23 cellular contexts compared by ENCODE assay signal in the genomic region with DNA sequence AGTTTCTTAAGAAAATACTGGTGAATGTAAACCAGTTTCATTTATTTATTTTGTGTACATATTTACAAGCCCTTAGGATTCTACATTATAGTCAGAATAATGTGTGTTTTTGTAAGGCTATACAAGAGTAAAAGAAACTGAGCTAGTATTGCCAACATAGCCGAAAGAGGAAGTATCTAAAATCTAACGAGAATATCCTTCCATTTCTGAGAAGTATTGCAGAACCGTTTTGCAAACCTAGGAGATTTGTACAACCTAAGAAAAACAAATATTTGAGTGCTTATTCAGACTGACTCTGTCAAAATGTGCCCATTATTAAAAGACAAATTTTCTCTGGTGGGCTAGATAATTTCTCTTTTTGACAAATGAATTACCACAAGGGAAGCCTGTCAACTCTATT.
DNase-seq lines count a peak whose midpoint lies in the region; ATAC-seq and TF ChIP-seq lines count a peak whose summit lies in the region.
"Had no signal": no experiment of that assay in that cellular context is flagged by ENCODE, and none has a peak within 500 bp of the region (broad histone marks: within the 10 kb centered on the region; RNA-seq: fewer than 3 reads in every experiment).

No MANE protein-coding gene starts in this region.

- H3K4ac ChIP-seq in mesenchymal stem cell (ENCODE audit: low read depth in 1 of 2, low read length in 2 of 2): no peak overlapping the region

- no peak for TF ChIP-seq CTCF in fibroblast of the aortic adventitia (IDR thresholded peaks at IDR 0.05; ENCODE audit: insufficient read depth, low read length)
- no peak for TF ChIP-seq CTCF in colonic mucosa (IDR thresholded peaks at IDR 0.05)

- H3K9ac ChIP-seq in mesenchymal stem cell (ENCODE audit: low read length) (no peak overlapping the region), colonic mucosa (ENCODE audit: low read depth in 2 of 2, low read length in 2 of 2) (no peak overlapping the region)

- H4K91ac ChIP-seq in mesenchymal stem cell (ENCODE audit: low read length): no peak overlapping the region

- no peak overlapping the region for H2BK120ac ChIP-seq in mesenchymal stem cell (ENCODE audit: low read depth, low read length)

- H2BK5ac ChIP-seq in mesenchymal stem cell (ENCODE audit: low read depth, low read length, poor library complexity, severe bottlenecking): no peak overlapping the region

- no peak overlapping the region for H2AFZ ChIP-seq in ACC112 (ENCODE audit: low read length, unreplicated experiment)
- no peak overlapping the region for H2AFZ ChIP-seq in mesenchymal stem cell (ENCODE audit: low read depth, low read length)

- H3K23ac ChIP-seq in mesenchymal stem cell (ENCODE audit: low read length in 2 of 2): no peak overlapping the region

- no peak overlapping the region for H3K27ac ChIP-seq in ACC112 (ENCODE audit: low read depth, low read length)
- no peak overlapping the region for H3K27ac ChIP-seq in mesenchymal stem cell (ENCODE audit: low read length, poor library complexity, severe bottlenecking)
- H3K27ac ChIP-seq in colonic mucosa: no peak overlapping the region
- H3K27ac ChIP-seq: ovary, transverse colon, VCaP had no signal

- no peaks in the 10 kb centered on the region for H3K9me3 ChIP-seq in mesenchymal stem cell (ENCODE audit: control insufficient read depth, low read length)
- H3K9me3 ChIP-seq in colonic mucosa: no peaks in the 10 kb centered on the region
- H3K9me3 ChIP-seq: ovary, transverse colon had no signal

- H3K18ac ChIP-seq in mesenchymal stem cell (ENCODE audit: low read depth in 1 of 2, low read length in 2 of 2): no peak overlapping the region

- no peak overlapping the region for H2BK12ac ChIP-seq in mesenchymal stem cell (ENCODE audit: low read length in 2 of 2)

- WGBS in mesenchymal stem cell: 88% methylated on average over 2 of the region's 3 CpGs

- H4K8ac ChIP-seq in mesenchymal stem cell (ENCODE audit: low read length): no peak overlapping the region

- DNase-seq in MV-4-11 (lab: John Stamatoyannopoulos, UW): peak; percentile 93
- DNase-seq in SKM-1 (lab: John Stamatoyannopoulos, UW; ENCODE audit: unreplicated experiment): peak; percentile 58
- peak; percentile 3 for DNase-seq in fibroblast of the aortic adventitia (ENCODE audit: low read depth)
- DNase-seq in hepatic stellate cell (ENCODE audit: low spot score): no peak
- DNase-seq in mesenchymal stem cell: no peak
- DNase-seq in colonic mucosa: no peak
- DNase-seq: 8988T; activated CD4-positive, alpha-beta T cell treated with anti-CD3 and anti-CD28 coated beads, Interleukin-2, amount 10 ng/mL, durations not matched to agents 7 days and 5 days; activated gamma-delta T cell; endodermal cell; glutamatergic neuron; midbrain; natural killer cell; NCI-H1694 treated with DMSO at 0.1 percent for 48 hours; NCI-H526 treated with DMSO at 0.1 percent for 48 hours; ovary; right cardiac atrium; Right ventricle myocardium superior; transverse colon had no signal

- no peak overlapping the region for H2AK5ac ChIP-seq in mesenchymal stem cell (ENCODE audit: low read length, severe bottlenecking)

- no peak overlapping the region for H3K14ac ChIP-seq in mesenchymal stem cell (ENCODE audit: low read length in 2 of 2)

- H2BK15ac ChIP-seq in mesenchymal stem cell (ENCODE audit: low read depth, poor library complexity, severe bottlenecking): no peak overlapping the region

- no peaks in the 10 kb centered on the region for H3K27me3 ChIP-seq in ACC112 (ENCODE audit: insufficient read depth, low read length)
- no peaks in the 10 kb centered on the region for H3K27me3 ChIP-seq in mesenchymal stem cell (ENCODE audit: control insufficient read depth in 1 of 2, insufficient read depth in 1 of 2, low read length in 2 of 2)
- H3K27me3 ChIP-seq in colonic mucosa: no peaks in the 10 kb centered on the region
- H3K27me3 ChIP-seq: ovary, transverse colon had no signal

- H3K36me3 ChIP-seq in ACC112 (ENCODE audit: insufficient read depth, low read length) (no peaks in the 10 kb centered on the region), mesenchymal stem cell (ENCODE audit: control insufficient read depth in 1 of 2, insufficient read depth in 2 of 2, low read depth in 1 of 2, low read length in 2 of 2) (no peaks in the 10 kb centered on the region), colonic mucosa (no peaks in the 10 kb centered on the region)
- H3K36me3 ChIP-seq: ovary, transverse colon had no signal

- intact Hi-C loops in colonic mucosa (cut with DNase I): no loop called here

- no peaks in the 10 kb centered on the region for H3K4me1 ChIP-seq in ACC112 (ENCODE audit: control insufficient read depth, insufficient read depth, low read length, unreplicated experiment)
- no peaks in the 10 kb centered on the region for H3K4me1 ChIP-seq in mesenchymal stem cell (ENCODE audit: control insufficient read depth, insufficient read depth, low read depth, low read length)
- H3K4me1 ChIP-seq in colonic mucosa: no peaks in the 10 kb centered on the region
- H3K4me1 ChIP-seq: transverse colon had no signal

- H3K4me3 ChIP-seq in ACC112 (ENCODE audit: low read depth, low read length) (0 out of 2 replicates have a peak overlapping the region, but pooled peaks have one; percentile 1), fibroblast of the aortic adventitia (ENCODE audit: low read depth, low read length) (no peak overlapping the region), mesenchymal stem cell (ENCODE audit: insufficient read depth in 1 of 2, low read depth in 1 of 2, low read length in 2 of 2) (no peak overlapping the region), colonic mucosa (no peak overlapping the region)
- H3K4me3 ChIP-seq: ovary, transverse colon had no signal

- no peak for ATAC-seq in HG03108 (IDR thresholded peaks at IDR 0.05; ENCODE audit: unreplicated experiment)
- ATAC-seq: left lobe of liver, natural killer cell, right cardiac atrium had no signal

- H3K79me1 ChIP-seq in mesenchymal stem cell (replicated peaks; ENCODE audit: low read length, poor library complexity, severe bottlenecking): no peaks in the 10 kb centered on the region

- H3K4me2 ChIP-seq in mesenchymal stem cell (ENCODE audit: low read length, poor library complexity, severe bottlenecking): no peak overlapping the region

- no peaks in the 10 kb centered on the region for H3K79me2 ChIP-seq in ACC112 (ENCODE audit: control insufficient read depth, insufficient read depth, low read length, unreplicated experiment)

Comparison
In these comparisons a context has a peak if more than half of its experiments do, and no peak if none do; other contexts are left out.
1. DNase-seq: peak in MV-4-11 (single experiment), SKM-1 (single experiment) and fibroblast of the aortic adventitia (single experiment); none in hepatic stellate cell (single experiment), mesenchymal stem cell (single experiment) and colonic mucosa (single experiment).